Comparison of ENCODE assay signal across 9 cellular contexts in genomic region chr15:94655249-94655648, GRCh38.
"Had no signal": no experiment of that assay in that cellular context is flagged by ENCODE, and none has a peak within 500 bp of the region (broad histone marks: within the 10 kb centered on the region; RNA-seq: fewer than 3 reads in every experiment).

No MANE protein-coding gene starts in this region.

- H3K27ac Mint-ChIP-seq: HFFc6 had no signal

- DNase-seq: GM23248, GOT3, H7, HFFc6, IMR-90, KG1 had no signal

- H3K9me3 ChIP-seq: HAP-1 had no signal

- H3K4me3 ChIP-seq: GM23248, HAP-1, K562 had no signal

- H3K4me1 ChIP-seq: HAP-1 had no signal

- H3K9ac ChIP-seq: GM23248 had no signal

- ATAC-seq: HCT116, K562 had no signal

- H3K4me3 Mint-ChIP-seq: HFFc6 had no signal

- H3K27ac ChIP-seq: GM23248 had no signal

- H3K36me3 ChIP-seq: HAP-1 had no signal

- H2AFZ ChIP-seq: GM23248 had no signal
